In the genomic region with DNA sequence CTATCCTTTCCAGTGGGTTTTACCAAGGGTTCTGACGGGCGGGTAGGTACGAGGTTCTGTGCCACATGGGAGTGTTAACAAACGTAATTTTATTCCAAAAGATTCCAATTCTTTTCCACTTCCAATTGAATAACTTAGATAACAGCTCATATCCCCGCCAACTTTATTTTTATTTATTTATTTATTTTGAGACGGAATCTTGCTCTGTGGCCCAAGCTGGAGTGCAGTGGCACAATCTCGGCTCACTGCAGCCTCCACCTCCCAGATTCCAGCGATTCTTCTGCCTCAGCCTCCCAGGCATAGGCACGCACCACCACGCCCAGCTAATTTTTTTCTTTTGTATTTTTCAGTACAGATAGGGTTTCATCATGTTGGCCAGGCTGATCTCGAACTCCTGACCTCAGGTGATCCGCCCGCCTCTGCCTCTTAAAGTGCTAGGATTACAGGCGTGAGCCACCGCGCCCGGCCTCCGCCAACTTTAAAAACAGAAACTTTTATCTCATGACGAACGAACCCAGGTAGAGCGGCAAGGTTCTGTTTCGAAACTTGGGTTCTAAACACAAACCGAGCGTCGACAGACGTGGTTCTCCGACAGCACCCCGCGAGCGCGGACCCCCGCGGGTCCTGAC, we compare ENCODE assay signal across 6 cellular contexts. TPM values are rescaled to one million over a fixed set of nuclear protein-coding genes. Genes with fewer than 3 reads are reported as not detected.
A peak's percentile ranks its signal among the peaks of the same experiment; 100 is the strongest.
DNase-seq lines count a peak whose midpoint lies in the region; ATAC-seq and TF ChIP-seq lines count a peak whose summit lies in the region.

No MANE protein-coding gene starts in this region.

- no peak overlapping the region for H2BK120ac ChIP-seq in neuronal stem cell (ENCODE audit: low read depth, low read length)

- peak overlapping the region; percentile 93 for H3K18ac ChIP-seq in neuronal stem cell (ENCODE audit: low read length)

- H3K4ac ChIP-seq in neuronal stem cell (ENCODE audit: low read length): no peak overlapping the region

- H3K27me3 ChIP-seq in BLaER1 (no peaks in the 10 kb centered on the region), mammary epithelial cell (ENCODE audit: insufficient read depth, low read length) (no peaks in the 10 kb centered on the region), neuronal stem cell (ENCODE audit: control insufficient read depth in 3 of 3, insufficient read depth in 3 of 3, low read depth in 1 of 3, low read length in 3 of 3) (no peaks in the 10 kb centered on the region)

- intact Hi-C loops in mammary epithelial cell (cut with micrococcal nuclease): loop anchor here (1.0 to 5.0 kb wide), 7 partner anchors 18 to 252 kb away; partner anchors contain the start of genes RNPS1 and TRAF7

- dilution Hi-C loops in mammary epithelial cell (cut with HindIII; ENCODE audit: low sequenced_read_pairs): no loop called here

- CTCF ChIA-PET in mammary epithelial cell (lab: Charles Lee; ENCODE audit: low non-redundant PET): interaction anchor here (0.6 kb wide), 1 partner anchor 60 kb away, joined by 3 read pairs; no protein-coding TSS in a partner anchor

- DNase-seq in NCI-H2227 (lab: John Stamatoyannopoulos, UW; ENCODE audit: unreplicated experiment) (peak; percentile 52), mammary epithelial cell (peak; percentile 53), neuronal stem cell (ENCODE audit: low spot score) (peak; percentile 24), HuH-7.5 (ENCODE audit: low spot score) (no peak)

- no peak overlapping the region for H4K91ac ChIP-seq in neuronal stem cell (ENCODE audit: low read depth, low read length, poor library complexity)

- H3K4me3 ChIP-seq in BLaER1 (peak overlapping the region; percentile 84), mammary epithelial cell (replicated peaks in 1 of 3; ENCODE audit: insufficient read depth in 1 of 3, low read depth in 2 of 3, low read length in 3 of 3) (peak overlapping the region; percentile 56 to 61 (median 59)), neuronal stem cell (ENCODE audit: low read length in 2 of 2) (peak overlapping the region; percentile 74 to 89)

- H3K9me3 ChIP-seq in BLaER1 (no peaks in the 10 kb centered on the region), mammary epithelial cell (replicated peaks; ENCODE audit: insufficient read depth, low read length) (no peaks in the 10 kb centered on the region), neuronal stem cell (replicated peaks in 1 of 2; ENCODE audit: control insufficient read depth in 2 of 2, insufficient read depth in 1 of 2, low read depth in 1 of 2, low read length in 2 of 2) (no peaks in the 10 kb centered on the region)

- H3K79me2 ChIP-seq in mammary epithelial cell (ENCODE audit: insufficient read depth, low read length): peaks cover 31% of the 10 kb centered on the region

- peak overlapping the region; percentile 95 for H2BK5ac ChIP-seq in neuronal stem cell (ENCODE audit: low read length)

- WGBS in mammary epithelial cell (ENCODE audit: low coverage, missing lambda C conversion rate): 18% methylated on average over 6 of the region's 33 CpGs
- WGBS in neuronal stem cell (ENCODE audit: extremely low coverage in 2 of 2, insufficient read length in 2 of 2, insufficient replicate concordance in 1 of 2), 2 donors: no CpG with 5 or more reads among the region's 33 CpGs

- peak overlapping the region; percentile 60 for H2AK5ac ChIP-seq in neuronal stem cell (ENCODE audit: low read depth, low read length)

- H3K9ac ChIP-seq in BLaER1 (peak overlapping the region; percentile 93), mammary epithelial cell (ENCODE audit: insufficient read depth, low read length) (peak overlapping the region; percentile 58), neuronal stem cell (ENCODE audit: low read depth, low read length, poor library complexity) (peak overlapping the region; percentile 81)

- BruUV-seq in mammary epithelial cell (replicated peaks; lab: Mats Ljungman, UMichigan): TSS peak; percentile 50

- H2BK12ac ChIP-seq in neuronal stem cell (ENCODE audit: low read length): no peak overlapping the region

- peak overlapping the region; percentile 93 for H3K27ac ChIP-seq in BLaER1
- peak overlapping the region; percentile 69 for H3K27ac ChIP-seq in mammary epithelial cell (ENCODE audit: insufficient read depth, low read depth, low read length)
- H3K27ac ChIP-seq in neuronal stem cell (replicated peaks; ENCODE audit: low read length): peak overlapping the region; percentile 83

- in situ Hi-C loops in mammary epithelial cell (cut with MboI; ENCODE audit: low sequenced_read_pairs in 2 of 2): loop anchor here in 1 of 2 donors (25.0 kb wide), 1 partner anchor 237 kb away; the partner anchor contains the start of gene TBC1D24

- peak overlapping the region; percentile 94 for H3K23ac ChIP-seq in neuronal stem cell (ENCODE audit: low read depth, low read length, poor library complexity)

- no peak overlapping the region for H3K14ac ChIP-seq in neuronal stem cell (ENCODE audit: low read length)

- H3K36me3 ChIP-seq in BLaER1 (peaks cover 76% of the 10 kb centered on the region), mammary epithelial cell (ENCODE audit: insufficient read depth, low read length) (peaks cover 22% of the 10 kb centered on the region), neuronal stem cell (replicated peaks in 1 of 2; ENCODE audit: control insufficient read depth in 2 of 2, insufficient read depth in 2 of 2, low read length in 2 of 2) (peaks cover 34 to 75% of the 10 kb centered on the region in 2 donors)

- H3K4me1 ChIP-seq in BLaER1 (peaks cover 30% of the 10 kb centered on the region), mammary epithelial cell (ENCODE audit: insufficient read depth, low read length) (peaks cover 20% of the 10 kb centered on the region), neuronal stem cell (ENCODE audit: control insufficient read depth in 2 of 2, insufficient read depth in 1 of 2, low read depth in 1 of 2, low read length in 2 of 2) (peaks cover 9 to 11% of the 10 kb centered on the region in 2 donors)

- no peak for ATAC-seq in GM18867 (IDR thresholded peaks at IDR 0.05; ENCODE audit: unreplicated experiment)

- H2AFZ ChIP-seq in mammary epithelial cell (ENCODE audit: low read depth, low read length): peak overlapping the region; percentile 69
- H2AFZ ChIP-seq in neuronal stem cell (ENCODE audit: low read length): peak overlapping the region; percentile 93

- H3K79me1 ChIP-seq in neuronal stem cell (ENCODE audit: low read depth, low read length): peaks cover 6% of the 10 kb centered on the region

- peak overlapping the region; percentile 37 for H2BK15ac ChIP-seq in neuronal stem cell (ENCODE audit: low read length)

- H3K4me2 ChIP-seq in BLaER1: peak overlapping the region; percentile 91
- H3K4me2 ChIP-seq in mammary epithelial cell (ENCODE audit: insufficient read depth, low read depth, low read length): peak overlapping the region; percentile 87
- H3K4me2 ChIP-seq in neuronal stem cell (ENCODE audit: insufficient read depth, low read length, poor library complexity, severe bottlenecking): peak overlapping the region; percentile 66

- H4K20me1 ChIP-seq in BLaER1 (peaks cover 55% of the 10 kb centered on the region), mammary epithelial cell (ENCODE audit: insufficient read depth, low read length) (no peaks in the 10 kb centered on the region)

- H4K8ac ChIP-seq in neuronal stem cell (ENCODE audit: low read depth, low read length): no peak overlapping the region

- TF ChIP-seq CTCF in mammary epithelial cell (conservative IDR thresholded peaks at IDR 0.05 in 1 of 2, IDR thresholded peaks at IDR 0.05 in 1 of 2; ENCODE audit: extremely low read depth in 1 of 2, insufficient read depth in 1 of 2, low read depth in 1 of 2, low read length in 2 of 2): no peak

RNA-seq across cellular contexts. Expression of gene ECI1, which starts 0.6 kb away (rescaled TPM):
- 10 to 100 TPM; 79.3 to 84.7 TPM for total RNA-seq in mammary epithelial cell
- 48.2 TPM for polyA plus RNA-seq in mammary epithelial cell
- polyA minus RNA-seq in mammary epithelial cell: 11.6 TPM
- 58.4 TPM for polyA plus RNA-seq in neuronal stem cell (2013, experiment 1 of 2)
- polyA plus RNA-seq in neuronal stem cell (2013, experiment 2 of 2): 57.0 TPM

RNA-seq across cellular contexts. Expression of gene DNASE1L2, which starts 14.5 kb away (rescaled TPM):
- 1 to 10 TPM in 1 of 2 donors, under 1 TPM in 1; 0.67 to 1.5 TPM for total RNA-seq in mammary epithelial cell
- 0.34 TPM for polyA plus RNA-seq in mammary epithelial cell
- polyA minus RNA-seq in mammary epithelial cell: not detected
- 0.26 TPM for polyA plus RNA-seq in neuronal stem cell (2013, experiment 1 of 2)
- polyA plus RNA-seq in neuronal stem cell (2013, experiment 2 of 2): 0.30 TPM

RNA-seq across cellular contexts. Expression of gene RNPS1, which starts 17.2 kb away (rescaled TPM):
- total RNA-seq in mammary epithelial cell: 100 to 1,000 TPM in 1 of 2 donors, 10 to 100 TPM in 1; 79.4 to 207 TPM
- 258 TPM for polyA plus RNA-seq in mammary epithelial cell
- 182 TPM for polyA minus RNA-seq in mammary epithelial cell
- polyA plus RNA-seq in neuronal stem cell (2013, experiment 1 of 2): 350 TPM
- 344 TPM for polyA plus RNA-seq in neuronal stem cell (2013, experiment 2 of 2)

RNA-seq across cellular contexts. Expression of gene E4F1, which starts 27.4 kb away (rescaled TPM):
- 10 to 100 TPM; 22.0 to 24.8 TPM for total RNA-seq in mammary epithelial cell
- 15.2 TPM for polyA plus RNA-seq in mammary epithelial cell
- polyA minus RNA-seq in mammary epithelial cell: 8.6 TPM
- 10.6 TPM for polyA plus RNA-seq in neuronal stem cell (2013, experiment 1 of 2)
- polyA plus RNA-seq in neuronal stem cell (2013, experiment 2 of 2): 9.7 TPM

RNA-seq across cellular contexts. Expression of gene PGP, which starts 36.1 kb away (rescaled TPM):
- total RNA-seq in mammary epithelial cell: 10 to 100 TPM; 12.8 to 19.0 TPM
- polyA plus RNA-seq in mammary epithelial cell: 19.9 TPM
- polyA minus RNA-seq in mammary epithelial cell: 6.6 TPM
- 32.8 TPM for polyA plus RNA-seq in neuronal stem cell (2013, experiment 1 of 2)
- 31.7 TPM for polyA plus RNA-seq in neuronal stem cell (2013, experiment 2 of 2)
